In the genomic region with DNA sequence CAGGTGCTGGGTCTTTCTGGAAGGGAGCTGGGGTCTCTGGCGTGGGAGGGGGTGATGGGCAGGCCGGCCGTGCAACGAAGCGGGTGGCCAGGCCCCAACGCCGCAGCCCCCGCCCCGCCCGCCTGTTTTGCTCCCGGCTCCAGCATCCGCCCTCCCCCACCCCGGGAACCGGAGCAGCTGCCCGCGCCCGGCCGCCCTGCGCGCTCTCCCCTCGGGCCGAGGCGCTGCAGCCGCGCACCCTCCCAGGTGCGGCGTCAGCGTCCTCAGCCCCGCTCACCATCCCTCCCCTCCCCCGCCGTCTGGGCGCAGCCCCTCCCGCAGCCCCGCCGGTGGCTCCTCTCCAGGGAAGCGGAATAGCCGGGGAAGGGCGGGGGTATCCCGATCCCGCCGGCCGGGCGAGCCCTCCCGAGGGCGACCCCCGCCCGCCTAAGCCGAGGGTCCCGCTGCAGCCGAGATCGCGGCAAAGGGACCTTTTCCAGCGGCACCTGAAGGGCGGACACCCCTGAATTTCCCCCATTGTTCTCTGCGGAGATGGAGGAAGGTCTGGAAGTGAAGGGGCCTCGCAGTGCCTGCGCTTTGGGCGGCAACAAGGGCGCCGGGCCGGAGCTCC, we compare ENCODE assay signal across 8 cellular contexts. TPM values are rescaled to one million over a fixed set of nuclear protein-coding genes. Genes with fewer than 3 reads are reported as not detected.
DNase-seq lines count a peak whose midpoint lies in the region; ATAC-seq and TF ChIP-seq lines count a peak whose summit lies in the region.
"Had no signal": no experiment of that assay in that cellular context is flagged by ENCODE, and none has a peak within 500 bp of the region (broad histone marks: within the 10 kb centered on the region; RNA-seq: fewer than 3 reads in every experiment).

No MANE protein-coding gene starts in this region.

- H3K36me3 Mint-ChIP-seq in progenitor cell of endocrine pancreas (ENCODE audit: insufficient read depth) = no peaks in the 10 kb centered on the region
- no peaks in the 10 kb centered on the region for H3K36me3 Mint-ChIP-seq in activated naive CD4-positive, alpha-beta T cell treated with anti-CD3 and anti-CD28 coated beads, Interleukin-2, amount 10 ng/mL, durations not matched to agents 7 days and 5 days

- peaks cover 38% of the 10 kb centered on the region for H3K27me3 Mint-ChIP-seq in progenitor cell of endocrine pancreas
- H3K27me3 Mint-ChIP-seq in activated naive CD4-positive, alpha-beta T cell treated with anti-CD3 and anti-CD28 coated beads, Interleukin-2, amount 10 ng/mL, durations not matched to agents 7 days and 5 days = peaks cover 80% of the 10 kb centered on the region

- no peaks in the 10 kb centered on the region for H3K9me3 Mint-ChIP-seq in progenitor cell of endocrine pancreas (ENCODE audit: low read depth)
- no peaks in the 10 kb centered on the region for H3K9me3 Mint-ChIP-seq in activated naive CD4-positive, alpha-beta T cell treated with anti-CD3 and anti-CD28 coated beads, Interleukin-2, amount 10 ng/mL, durations not matched to agents 7 days and 5 days

- TF ChIP-seq POLR2A in heart left ventricle (IDR thresholded peaks at IDR 0.05) = no peak

- intact Hi-C loops in heart left ventricle (cut with DNase I) = no loop called here

- 0 to 1% (median 1%) methylated on average over 2 to 61 of the region's 61 CpGs for WGBS in heart left ventricle, 4 donors

- no peaks in the 10 kb centered on the region for H3K9me3 ChIP-seq in ES-I3 (ENCODE audit: control insufficient read depth, insufficient read depth, low read length)
- H3K9me3 ChIP-seq in heart left ventricle = peaks cover 0 to 7% (median 0%) of the 10 kb centered on the region in 12 donors

- CTCF ChIA-PET in activated naive CD4-positive, alpha-beta T cell treated with anti-CD3 and anti-CD28 coated beads, Interleukin-2, amount 10 ng/mL, durations not matched to agents 7 days and 5 days (lab: Charles Lee) = no interaction called here

- no peak overlapping the region for H3K27ac Mint-ChIP-seq in progenitor cell of endocrine pancreas
- H3K27ac Mint-ChIP-seq in activated naive CD4-positive, alpha-beta T cell treated with anti-CD3 and anti-CD28 coated beads, Interleukin-2, amount 10 ng/mL, durations not matched to agents 7 days and 5 days = no peak overlapping the region

- ATAC-seq in heart left ventricle (no peak), GM21515 (IDR thresholded peaks at IDR 0.05; ENCODE audit: unreplicated experiment) (no peak)

- DNase-seq in NCI-H1105 (lab: John Stamatoyannopoulos, UW) = peak; percentile 27
- DNase-seq in heart left ventricle = no peak
- DNase-seq in progenitor cell of endocrine pancreas (ENCODE audit: low spot score, unreplicated experiment) = peak; percentile 43
- no peak for DNase-seq in H4 (ENCODE audit: low spot score)
- no peak for DNase-seq in activated naive CD4-positive, alpha-beta T cell treated with anti-CD3 and anti-CD28 coated beads, Interleukin-2, amount 10 ng/mL, durations not matched to agents 7 days and 5 days
- DNase-seq: KBM-7 had no signal

- no peak overlapping the region for H3K27ac ChIP-seq in heart left ventricle

- peaks cover 10% of the 10 kb centered on the region for H3K4me1 Mint-ChIP-seq in progenitor cell of endocrine pancreas (ENCODE audit: low read depth)
- H3K4me1 Mint-ChIP-seq in activated naive CD4-positive, alpha-beta T cell treated with anti-CD3 and anti-CD28 coated beads, Interleukin-2, amount 10 ng/mL, durations not matched to agents 7 days and 5 days = peaks cover 12% of the 10 kb centered on the region

- H3K4me3 ChIP-seq in heart left ventricle = peak overlapping the region in 11 of 12 donors; percentile 18 to 49 (median 34)

- H3K36me3 ChIP-seq in ES-I3 (ENCODE audit: insufficient read depth, low read length) (no peaks in the 10 kb centered on the region), heart left ventricle (no peaks in the 10 kb centered on the region)

- peak overlapping the region; percentile 72 for H3K4me3 Mint-ChIP-seq in progenitor cell of endocrine pancreas (ENCODE audit: low read depth)
- no peak overlapping the region for H3K4me3 Mint-ChIP-seq in activated naive CD4-positive, alpha-beta T cell treated with anti-CD3 and anti-CD28 coated beads, Interleukin-2, amount 10 ng/mL, durations not matched to agents 7 days and 5 days

- H3K4me1 ChIP-seq in ES-I3 (ENCODE audit: insufficient read depth, low read length) = no peaks in the 10 kb centered on the region
- H3K4me1 ChIP-seq in heart left ventricle = peaks cover 0 to 29% (median 7%) of the 10 kb centered on the region in 12 donors

- peak overlapping the region; percentile 85 for H3K9ac ChIP-seq in ES-I3 (ENCODE audit: low read depth, low read length)

- peaks cover 32 to 68% (median 56%) of the 10 kb centered on the region in 9 donors for H3K27me3 ChIP-seq in heart left ventricle

- no peak for TF ChIP-seq CTCF in heart left ventricle (IDR thresholded peaks at IDR 0.05)
- TF ChIP-seq CTCF in progenitor cell of endocrine pancreas (IDR thresholded peaks at IDR 0.05; ENCODE audit: unreplicated experiment) = no peak

RNA-seq across cellular contexts. Expression of a gene that starts 0.5 kb away (rescaled TPM):
- total RNA-seq in heart left ventricle (10 to 100 TPM in 1 of 9 donors, 1 to 10 TPM in 8; 1.1 to 25.8 (median 2.8) TPM), progenitor cell of endocrine pancreas (132 and 140 TPM in 2 replicates)
- polyA plus RNA-seq in heart left ventricle = under 1 TPM; 0.76 to 0.97 TPM
- 1.4 and 1.9 TPM in 2 replicates for total RNA-seq in H4 (2014; rRNA removed; shearing (Covaris generic))

RNA-seq across cellular contexts. Expression of a gene that starts 49.1 kb away (rescaled TPM):
- not detected for total RNA-seq in heart left ventricle
- under 1 TPM in 1 of 2 donors, not detected in 1; 0.06 TPM for polyA plus RNA-seq in heart left ventricle
- 1.0 and 1.2 TPM in 2 replicates for total RNA-seq in progenitor cell of endocrine pancreas
- not detected in 2 replicates for total RNA-seq in H4 (2014; rRNA removed; shearing (Covaris generic))

Comparison
In these comparisons a context has a peak if more than half of its experiments do, and no peak if none do; other contexts are left out.
1. DNase-seq: peak in NCI-H1105 (single experiment) and progenitor cell of endocrine pancreas (single experiment); none in heart left ventricle (0 of 5), H4 (single experiment) and activated naive CD4-positive, alpha-beta T cell treated with anti-CD3 and anti-CD28 coated beads, Interleukin-2, amount 10 ng/mL, durations not matched to agents 7 days and 5 days (single experiment).